In the genomic region with DNA sequence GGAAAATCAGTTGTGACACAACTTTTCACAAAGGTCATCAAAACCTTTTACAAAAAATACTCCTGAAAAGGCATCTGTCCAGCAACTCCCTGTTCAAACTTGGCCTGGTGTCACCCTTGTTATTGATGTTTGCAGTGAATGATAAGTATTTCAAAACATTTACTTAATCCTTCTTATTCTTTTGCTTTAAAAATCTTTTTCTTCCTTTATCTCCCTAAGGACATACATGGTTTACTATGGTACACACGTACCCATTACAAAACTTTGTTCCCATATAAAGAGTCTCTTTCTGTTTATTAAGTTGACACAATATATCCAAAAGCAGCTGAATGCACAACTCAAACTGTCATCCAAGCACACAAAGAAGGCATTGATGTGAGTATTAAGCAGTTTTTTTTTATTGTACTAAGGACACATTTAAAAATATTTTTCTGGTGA, we compare ENCODE assay signal across 1 cellular context.
TF ChIP-seq lines count a peak whose summit lies in the region.

No MANE protein-coding gene starts in this region.

TF ChIP-seq in HepG2, 621 proteins besides CTCF, POLR2A, EP300 and RAD21 (continued from another document):
- TF ChIP-seq, protein P1, sequence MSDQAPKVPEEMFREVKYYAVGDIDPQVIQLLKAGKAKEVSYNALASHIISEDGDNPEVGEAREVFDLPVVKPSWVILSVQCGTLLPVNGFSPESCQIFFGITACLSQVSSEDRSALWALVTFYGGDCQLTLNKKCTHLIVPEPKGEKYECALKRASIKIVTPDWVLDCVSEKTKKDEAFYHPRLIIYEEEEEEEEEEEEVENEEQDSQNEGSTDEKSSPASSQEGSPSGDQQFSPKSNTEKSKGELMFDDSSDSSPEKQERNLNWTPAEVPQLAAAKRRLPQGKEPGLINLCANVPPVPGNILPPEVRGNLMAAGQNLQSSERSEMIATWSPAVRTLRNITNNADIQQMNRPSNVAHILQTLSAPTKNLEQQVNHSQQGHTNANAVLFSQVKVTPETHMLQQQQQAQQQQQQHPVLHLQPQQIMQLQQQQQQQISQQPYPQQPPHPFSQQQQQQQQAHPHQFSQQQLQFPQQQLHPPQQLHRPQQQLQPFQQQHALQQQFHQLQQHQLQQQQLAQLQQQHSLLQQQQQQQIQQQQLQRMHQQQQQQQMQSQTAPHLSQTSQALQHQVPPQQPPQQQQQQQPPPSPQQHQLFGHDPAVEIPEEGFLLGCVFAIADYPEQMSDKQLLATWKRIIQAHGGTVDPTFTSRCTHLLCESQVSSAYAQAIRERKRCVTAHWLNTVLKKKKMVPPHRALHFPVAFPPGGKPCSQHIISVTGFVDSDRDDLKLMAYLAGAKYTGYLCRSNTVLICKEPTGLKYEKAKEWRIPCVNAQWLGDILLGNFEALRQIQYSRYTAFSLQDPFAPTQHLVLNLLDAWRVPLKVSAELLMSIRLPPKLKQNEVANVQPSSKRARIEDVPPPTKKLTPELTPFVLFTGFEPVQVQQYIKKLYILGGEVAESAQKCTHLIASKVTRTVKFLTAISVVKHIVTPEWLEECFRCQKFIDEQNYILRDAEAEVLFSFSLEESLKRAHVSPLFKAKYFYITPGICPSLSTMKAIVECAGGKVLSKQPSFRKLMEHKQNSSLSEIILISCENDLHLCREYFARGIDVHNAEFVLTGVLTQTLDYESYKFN (CRISPR knock-in tag; conservative IDR thresholded peaks at IDR 0.05): peak; percentile 66
- TF ChIP-seq MED13 (CRISPR knock-in tag; IDR thresholded peaks at IDR 0.05): 0 out of 2 replicates have a peak, but pooled peaks have one; percentile 50
- TF ChIP-seq, protein P2, sequence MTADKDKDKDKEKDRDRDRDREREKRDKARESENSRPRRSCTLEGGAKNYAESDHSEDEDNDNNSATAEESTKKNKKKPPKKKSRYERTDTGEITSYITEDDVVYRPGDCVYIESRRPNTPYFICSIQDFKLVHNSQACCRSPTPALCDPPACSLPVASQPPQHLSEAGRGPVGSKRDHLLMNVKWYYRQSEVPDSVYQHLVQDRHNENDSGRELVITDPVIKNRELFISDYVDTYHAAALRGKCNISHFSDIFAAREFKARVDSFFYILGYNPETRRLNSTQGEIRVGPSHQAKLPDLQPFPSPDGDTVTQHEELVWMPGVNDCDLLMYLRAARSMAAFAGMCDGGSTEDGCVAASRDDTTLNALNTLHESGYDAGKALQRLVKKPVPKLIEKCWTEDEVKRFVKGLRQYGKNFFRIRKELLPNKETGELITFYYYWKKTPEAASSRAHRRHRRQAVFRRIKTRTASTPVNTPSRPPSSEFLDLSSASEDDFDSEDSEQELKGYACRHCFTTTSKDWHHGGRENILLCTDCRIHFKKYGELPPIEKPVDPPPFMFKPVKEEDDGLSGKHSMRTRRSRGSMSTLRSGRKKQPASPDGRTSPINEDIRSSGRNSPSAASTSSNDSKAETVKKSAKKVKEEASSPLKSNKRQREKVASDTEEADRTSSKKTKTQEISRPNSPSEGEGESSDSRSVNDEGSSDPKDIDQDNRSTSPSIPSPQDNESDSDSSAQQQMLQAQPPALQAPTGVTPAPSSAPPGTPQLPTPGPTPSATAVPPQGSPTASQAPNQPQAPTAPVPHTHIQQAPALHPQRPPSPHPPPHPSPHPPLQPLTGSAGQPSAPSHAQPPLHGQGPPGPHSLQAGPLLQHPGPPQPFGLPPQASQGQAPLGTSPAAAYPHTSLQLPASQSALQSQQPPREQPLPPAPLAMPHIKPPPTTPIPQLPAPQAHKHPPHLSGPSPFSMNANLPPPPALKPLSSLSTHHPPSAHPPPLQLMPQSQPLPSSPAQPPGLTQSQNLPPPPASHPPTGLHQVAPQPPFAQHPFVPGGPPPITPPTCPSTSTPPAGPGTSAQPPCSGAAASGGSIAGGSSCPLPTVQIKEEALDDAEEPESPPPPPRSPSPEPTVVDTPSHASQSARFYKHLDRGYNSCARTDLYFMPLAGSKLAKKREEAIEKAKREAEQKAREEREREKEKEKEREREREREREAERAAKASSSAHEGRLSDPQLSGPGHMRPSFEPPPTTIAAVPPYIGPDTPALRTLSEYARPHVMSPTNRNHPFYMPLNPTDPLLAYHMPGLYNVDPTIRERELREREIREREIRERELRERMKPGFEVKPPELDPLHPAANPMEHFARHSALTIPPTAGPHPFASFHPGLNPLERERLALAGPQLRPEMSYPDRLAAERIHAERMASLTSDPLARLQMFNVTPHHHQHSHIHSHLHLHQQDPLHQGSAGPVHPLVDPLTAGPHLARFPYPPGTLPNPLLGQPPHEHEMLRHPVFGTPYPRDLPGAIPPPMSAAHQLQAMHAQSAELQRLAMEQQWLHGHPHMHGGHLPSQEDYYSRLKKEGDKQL (CRISPR knock-in tag; IDR thresholded peaks at IDR 0.05; ENCODE audit: low read depth): 0 out of 2 replicates have a peak, but pooled peaks have one; percentile 11
- TF ChIP-seq TBX3 (IDR thresholded peaks at IDR 0.05; ENCODE audit: borderline replicate concordance): peak; percentile 23; the same call in 1 of the 2 replicates
- TF ChIP-seq RXRB (CRISPR knock-in tag; IDR thresholded peaks at IDR 0.05; ENCODE audit: borderline replicate concordance): peak; percentile 81
- TF ChIP-seq NCOR1 (IDR thresholded peaks at IDR 0.05; ENCODE audit: borderline replicate concordance, low read length): peak; percentile 75; the same call in 1 of the 2 replicates
- peak; percentile 81 for TF ChIP-seq NFIC (IDR thresholded peaks at IDR 0.05; ENCODE audit: low read length)
- peak; percentile 45; the same call in 1 of the 2 replicates for TF ChIP-seq HDAC2 (CRISPR knock-in tag; IDR thresholded peaks at IDR 0.05)
- TF ChIP-seq, protein P3, sequence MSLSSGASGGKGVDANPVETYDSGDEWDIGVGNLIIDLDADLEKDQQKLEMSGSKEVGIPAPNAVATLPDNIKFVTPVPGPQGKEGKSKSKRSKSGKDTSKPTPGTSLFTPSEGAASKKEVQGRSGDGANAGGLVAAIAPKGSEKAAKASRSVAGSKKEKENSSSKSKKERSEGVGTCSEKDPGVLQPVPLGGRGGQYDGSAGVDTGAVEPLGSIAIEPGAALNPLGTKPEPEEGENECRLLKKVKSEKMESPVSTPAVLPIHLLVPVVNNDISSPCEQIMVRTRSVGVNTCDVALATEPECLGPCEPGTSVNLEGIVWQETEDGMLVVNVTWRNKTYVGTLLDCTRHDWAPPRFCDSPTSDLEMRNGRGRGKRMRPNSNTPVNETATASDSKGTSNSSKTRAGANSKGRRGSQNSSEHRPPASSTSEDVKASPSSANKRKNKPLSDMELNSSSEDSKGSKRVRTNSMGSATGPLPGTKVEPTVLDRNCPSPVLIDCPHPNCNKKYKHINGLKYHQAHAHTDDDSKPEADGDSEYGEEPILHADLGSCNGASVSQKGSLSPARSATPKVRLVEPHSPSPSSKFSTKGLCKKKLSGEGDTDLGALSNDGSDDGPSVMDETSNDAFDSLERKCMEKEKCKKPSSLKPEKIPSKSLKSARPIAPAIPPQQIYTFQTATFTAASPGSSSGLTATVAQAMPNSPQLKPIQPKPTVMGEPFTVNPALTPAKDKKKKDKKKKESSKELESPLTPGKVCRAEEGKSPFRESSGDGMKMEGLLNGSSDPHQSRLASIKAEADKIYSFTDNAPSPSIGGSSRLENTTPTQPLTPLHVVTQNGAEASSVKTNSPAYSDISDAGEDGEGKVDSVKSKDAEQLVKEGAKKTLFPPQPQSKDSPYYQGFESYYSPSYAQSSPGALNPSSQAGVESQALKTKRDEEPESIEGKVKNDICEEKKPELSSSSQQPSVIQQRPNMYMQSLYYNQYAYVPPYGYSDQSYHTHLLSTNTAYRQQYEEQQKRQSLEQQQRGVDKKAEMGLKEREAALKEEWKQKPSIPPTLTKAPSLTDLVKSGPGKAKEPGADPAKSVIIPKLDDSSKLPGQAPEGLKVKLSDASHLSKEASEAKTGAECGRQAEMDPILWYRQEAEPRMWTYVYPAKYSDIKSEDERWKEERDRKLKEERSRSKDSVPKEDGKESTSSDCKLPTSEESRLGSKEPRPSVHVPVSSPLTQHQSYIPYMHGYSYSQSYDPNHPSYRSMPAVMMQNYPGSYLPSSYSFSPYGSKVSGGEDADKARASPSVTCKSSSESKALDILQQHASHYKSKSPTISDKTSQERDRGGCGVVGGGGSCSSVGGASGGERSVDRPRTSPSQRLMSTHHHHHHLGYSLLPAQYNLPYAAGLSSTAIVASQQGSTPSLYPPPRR (CRISPR knock-in tag; IDR thresholded peaks at IDR 0.05; ENCODE audit: borderline replicate concordance): peak; percentile 54; the same call in 1 of the 2 replicates
- TF ChIP-seq KAT8 (CRISPR knock-in tag; IDR thresholded peaks at IDR 0.05): 0 out of 2 replicates have a peak, but pooled peaks have one; percentile 22
- TF ChIP-seq SOX6 (IDR thresholded peaks at IDR 0.05): no peak
- peak; percentile 70; the same call in 1 of the 2 replicates for TF ChIP-seq SOX6 (CRISPR knock-in tag; IDR thresholded peaks at IDR 0.05)
- TF ChIP-seq NR2F2 (IDR thresholded peaks at IDR 0.05; ENCODE audit: borderline replicate concordance, low read depth): peak; percentile 80
- TF ChIP-seq, protein P4, sequence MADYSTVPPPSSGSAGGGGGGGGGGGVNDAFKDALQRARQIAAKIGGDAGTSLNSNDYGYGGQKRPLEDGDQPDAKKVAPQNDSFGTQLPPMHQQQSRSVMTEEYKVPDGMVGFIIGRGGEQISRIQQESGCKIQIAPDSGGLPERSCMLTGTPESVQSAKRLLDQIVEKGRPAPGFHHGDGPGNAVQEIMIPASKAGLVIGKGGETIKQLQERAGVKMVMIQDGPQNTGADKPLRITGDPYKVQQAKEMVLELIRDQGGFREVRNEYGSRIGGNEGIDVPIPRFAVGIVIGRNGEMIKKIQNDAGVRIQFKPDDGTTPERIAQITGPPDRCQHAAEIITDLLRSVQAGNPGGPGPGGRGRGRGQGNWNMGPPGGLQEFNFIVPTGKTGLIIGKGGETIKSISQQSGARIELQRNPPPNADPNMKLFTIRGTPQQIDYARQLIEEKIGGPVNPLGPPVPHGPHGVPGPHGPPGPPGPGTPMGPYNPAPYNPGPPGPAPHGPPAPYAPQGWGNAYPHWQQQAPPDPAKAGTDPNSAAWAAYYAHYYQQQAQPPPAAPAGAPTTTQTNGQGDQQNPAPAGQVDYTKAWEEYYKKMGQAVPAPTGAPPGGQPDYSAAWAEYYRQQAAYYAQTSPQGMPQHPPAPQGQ (CRISPR knock-in tag; IDR thresholded peaks at IDR 0.05; ENCODE audit: borderline replicate concordance): no peak
- peak; percentile 56; the same call in 1 of the 2 replicates for TF ChIP-seq CHD4 (IDR thresholded peaks at IDR 0.05; ENCODE audit: borderline replicate concordance, low read length)
- TF ChIP-seq TMF1 (CRISPR knock-in tag; IDR thresholded peaks at IDR 0.05; ENCODE audit: low read depth): no peak
- TF ChIP-seq LCORL (IDR thresholded peaks at IDR 0.05): no peak
- TF ChIP-seq LCORL (CRISPR knock-in tag; IDR thresholded peaks at IDR 0.05): no peak
- TF ChIP-seq ZNF749 (CRISPR knock-in tag; IDR thresholded peaks at IDR 0.05; ENCODE audit: borderline replicate concordance): no peak
- TF ChIP-seq FOXA3 (CRISPR knock-in tag; IDR thresholded peaks at IDR 0.05): peak; percentile 75
- peak; percentile 42; the same call in 1 of the 2 replicates for TF ChIP-seq GATA4 (IDR thresholded peaks at IDR 0.05; ENCODE audit: borderline replicate concordance, low read depth)
- TF ChIP-seq FOXO1 (CRISPR knock-in tag; IDR thresholded peaks at IDR 0.05): peak; percentile 72
- TF ChIP-seq PHF21A (CRISPR knock-in tag; IDR thresholded peaks at IDR 0.05): 0 out of 2 replicates have a peak, but pooled peaks have one; percentile 8
TF ChIP-seq in HepG2: peak in this region for 65.
